31 cellular contexts compared by ENCODE assay signal in genomic region chr2:182058056-182058455, GRCh38.
DNase-seq lines count a peak whose midpoint lies in the region; ATAC-seq, FAIRE-seq and TF ChIP-seq lines count a peak whose summit lies in the region.
"Had no signal": no experiment of that assay in that cellular context is flagged by ENCODE, and none has a peak within 500 bp of the region (broad histone marks: within the 10 kb centered on the region; RNA-seq: fewer than 3 reads in every experiment).

No MANE protein-coding gene starts in this region.

- DNase-seq in HepG2 (ENCODE audit: low spot score) (no peak), right lobe of liver (no peak), A549 (ENCODE audit: low read depth in 1 of 2, low spot score in 1 of 2) (no peak), HEK293T (ENCODE audit: extremely low spot score) (no peak), DMS153 (lab: John Stamatoyannopoulos, UW) (no peak), NCI-H1694 (lab: John Stamatoyannopoulos, UW) (no peak)
- DNase-seq: 8988T; ACHN; AML-193; BE2C; C1 segment of cervical spinal cord; Caco-2; Calu3; CD4-positive, alpha-beta memory T cell; CD4-positive, alpha-beta T cell; CD4-positive, CD25-positive, alpha-beta regulatory T cell; CD8-positive, alpha-beta memory T cell; CD8-positive, alpha-beta T cell; COR-L47; DMS 273 treated with DMSO at 0.1 percent for 48 hours; DMS53; DMS79; DMS79 treated with DMSO at 0.1 percent for 48 hours; DND-41; EL had no signal

- no peak overlapping the region for H3K4me3 ChIP-seq in HepG2 (replicated peaks in 1 of 3; ENCODE audit: insufficient read depth in 1 of 3, low read depth in 2 of 3, low read length in 3 of 3)
- H3K4me3 ChIP-seq in right lobe of liver: no peak overlapping the region
- H3K4me3 ChIP-seq in A549: no peak overlapping the region
- H3K4me3 ChIP-seq: BLaER1; BLaER1 treated with 17β-estradiol and CSF1 and Interleukin-3, amounts not matched to agents 10 nM and 100 nM had no signal

- H3K36me3 ChIP-seq in HepG2 (replicated peaks in 1 of 2; ENCODE audit: control insufficient read depth in 1 of 2, insufficient read depth in 2 of 2, low read length in 2 of 2) (no peaks in the 10 kb centered on the region), right lobe of liver (no peaks in the 10 kb centered on the region)
- H3K36me3 ChIP-seq: BE2C; BLaER1; BLaER1 treated with 17β-estradiol and CSF1 and Interleukin-3, amounts not matched to agents 10 nM and 100 nM had no signal

- TF ChIP-seq EP300 in HepG2 (IDR thresholded peaks at IDR 0.05; ENCODE audit: low read depth in 2 of 2, low read length in 2 of 2) (no peak), HepG2 (CRISPR knock-in tag; IDR thresholded peaks at IDR 0.05; ENCODE audit: borderline replicate concordance) (no peak), A549 (IDR thresholded peaks at IDR 0.05) (no peak)

- CTCF ChIA-PET in HepG2 (lab: Yijun Ruan, JAX; ENCODE audit: low intra/inter-chr PET ratio, low total read pairs) (no interaction called here), A549 (lab: Yijun Ruan, JAX) (no interaction called here), HEK293T (lab: Yijun Ruan, JAX) (no interaction called here)

- H3K27me3 ChIP-seq in HepG2 (ENCODE audit: control insufficient read depth in 1 of 2, insufficient read depth in 2 of 2, low read length in 2 of 2) (no peaks in the 10 kb centered on the region), right lobe of liver (no peaks in the 10 kb centered on the region)
- H3K27me3 ChIP-seq: BE2C; BLaER1; BLaER1 treated with 17β-estradiol and CSF1 and Interleukin-3, amounts not matched to agents 10 nM and 100 nM had no signal

- peaks cover 17% of the 10 kb centered on the region for H3K4me1 ChIP-seq in HepG2 (ENCODE audit: insufficient read depth, low read length)
- peaks cover 0 to 15% (median 0%) of the 10 kb centered on the region in 4 donors for H3K4me1 ChIP-seq in right lobe of liver
- no peaks in the 10 kb centered on the region for H3K4me1 ChIP-seq in A549
- H3K4me1 ChIP-seq: BE2C; BLaER1; BLaER1 treated with 17β-estradiol and CSF1 and Interleukin-3, amounts not matched to agents 10 nM and 100 nM; Caco-2 had no signal

- H2AFZ ChIP-seq in HepG2 (ENCODE audit: low read length): no peak overlapping the region

- TF ChIP-seq CTCF in HepG2 (CRISPR knock-in tag; IDR thresholded peaks at IDR 0.05) (no peak), right lobe of liver (IDR thresholded peaks at IDR 0.05) (no peak), A549 (IDR thresholded peaks at IDR 0.05) (no peak)

- no peak for FAIRE-seq in HepG2 (lab: Jason Lieb, UNC)
- no peak for FAIRE-seq in A549 (lab: Jason Lieb, UNC)
- FAIRE-seq: A204.1, D721Med had no signal

- ATAC-seq in HepG2: no peak
- no peak for ATAC-seq in right lobe of liver
- ATAC-seq in A549: no peak
- ATAC-seq: CD8-positive, alpha-beta T cell had no signal

- no TSS peak for BruUV-seq in HepG2 (replicated peaks; lab: Mats Ljungman, UMichigan)

- H3K79me2 ChIP-seq in HepG2 (ENCODE audit: insufficient read depth, low read length): no peaks in the 10 kb centered on the region

- intact Hi-C loops in HepG2 (cut with micrococcal nuclease; ENCODE audit: unreplicated experiment): no loop called here
- intact Hi-C loops in right lobe of liver (cut with DNase I): no loop called here

- TF ChIP-seq RAD21 in HepG2 (CRISPR knock-in tag; IDR thresholded peaks at IDR 0.05) (no peak), A549 (conservative IDR thresholded peaks at IDR 0.05 in 1 of 2, IDR thresholded peaks at IDR 0.05 in 1 of 2) (no peak)

- no peak overlapping the region for H3K9ac ChIP-seq in HepG2 (ENCODE audit: insufficient read depth, low read depth, low read length)
- H3K9ac ChIP-seq: BLaER1; BLaER1 treated with 17β-estradiol and CSF1 and Interleukin-3, amounts not matched to agents 10 nM and 100 nM had no signal

- in situ Hi-C loops in HepG2 (cut with HindIII; ENCODE audit: extremely low pct_ligation_motif_present, low pct_unique_long_range_greater_than_20kb): no loop called here

- H3K4me2 ChIP-seq in HepG2 (ENCODE audit: low read depth, low read length) (no peak overlapping the region), A549 (no peak overlapping the region)
- H3K4me2 ChIP-seq: BLaER1; BLaER1 treated with 17β-estradiol and CSF1 and Interleukin-3, amounts not matched to agents 10 nM and 100 nM had no signal

- no peaks in the 10 kb centered on the region for H4K20me1 ChIP-seq in HepG2 (ENCODE audit: insufficient read depth, low read length)
- H4K20me1 ChIP-seq: BLaER1; BLaER1 treated with 17β-estradiol and CSF1 and Interleukin-3, amounts not matched to agents 10 nM and 100 nM had no signal

- POLR2A ChIA-PET in HepG2 (lab: Yijun Ruan, JAX): no interaction called here
- POLR2A ChIA-PET in A549 (lab: Yijun Ruan, JAX): no interaction called here
- POLR2A ChIA-PET in HEK293T (lab: Yijun Ruan, JAX): no interaction called here

- TF ChIP-seq POLR2A in HepG2 (IDR thresholded peaks at IDR 0.05; ENCODE audit: insufficient read depth in 1 of 2, low read depth in 2 of 2, low read length in 2 of 2) (no peak), right lobe of liver (IDR thresholded peaks at IDR 0.05) (no peak), A549 (IDR thresholded peaks at IDR 0.05; ENCODE audit: low read length) (no peak)

- WGBS in HepG2 (ENCODE audit: low lambda C conversion rate): 27% methylated on average over 1 of the region's 1 CpG
- 71% methylated on average over 1 of the region's 1 CpG for WGBS in right lobe of liver (ENCODE audit: insufficient coverage, low coverage, low lambda C conversion rate, missing lambda C conversion rate)
- WGBS in A549 (ENCODE audit: missing lambda C conversion rate): 48% methylated on average over 1 of the region's 1 CpG

- no peak overlapping the region for H3K27ac ChIP-seq in HepG2 (ENCODE audit: extremely low read length, insufficient read depth, low read length)
- no peak overlapping the region for H3K27ac ChIP-seq in right lobe of liver
- H3K27ac ChIP-seq in A549: no peak overlapping the region
- H3K27ac ChIP-seq: 22Rv1; BLaER1; BLaER1 treated with 17β-estradiol and CSF1 and Interleukin-3, amounts not matched to agents 10 nM and 100 nM; C4-2B had no signal

- no peaks in the 10 kb centered on the region for H3K9me3 ChIP-seq in HepG2 (ENCODE audit: low read length)
- no peaks in the 10 kb centered on the region for H3K9me3 ChIP-seq in right lobe of liver
- H3K9me3 ChIP-seq in A549: no peaks in the 10 kb centered on the region
- H3K9me3 ChIP-seq: BE2C; BLaER1; BLaER1 treated with 17β-estradiol and CSF1 and Interleukin-3, amounts not matched to agents 10 nM and 100 nM; Caco-2 had no signal

TF ChIP-seq in HepG2, 621 proteins besides CTCF, POLR2A, EP300 and RAD21 (continues in another document):
- TF ChIP-seq ZNF563 (CRISPR knock-in tag; IDR thresholded peaks at IDR 0.05): no peak
- no peak for TF ChIP-seq ETS1 (CRISPR knock-in tag; IDR thresholded peaks at IDR 0.05)
- peak; percentile 62 for TF ChIP-seq MAFF (IDR thresholded peaks at IDR 0.05; ENCODE audit: low read depth, low read length)
- no peak for TF ChIP-seq ZNF816 (CRISPR knock-in tag; IDR thresholded peaks at IDR 0.05; ENCODE audit: borderline replicate concordance)
- no peak for TF ChIP-seq ZBTB7B (CRISPR knock-in tag; IDR thresholded peaks at IDR 0.05)

TF ChIP-seq in A549, 52 proteins besides CTCF, POLR2A, EP300 and RAD21:
- TF ChIP-seq PBX3 (IDR thresholded peaks at IDR 0.05): no peak
- peak; percentile 10 for TF ChIP-seq MAFK (IDR thresholded peaks at IDR 0.05; ENCODE audit: partially characterized antibody)

TF ChIP-seq in HEK293T, 16 proteins besides CTCF, POLR2A, EP300 and RAD21:
- TF ChIP-seq CTBP1 (IDR thresholded peaks at IDR 0.05; ENCODE audit: borderline replicate concordance) (no peak), PKNOX1 (IDR thresholded peaks at IDR 0.05) (0 out of 2 replicates have a peak, but pooled peaks have one; percentile 37)
